16 cellular contexts compared by ENCODE assay signal in genomic region chr9:78921341-78921740, GRCh38.
"Had no signal": no experiment of that assay in that cellular context is flagged by ENCODE, and none has a peak within 500 bp of the region (broad histone marks: within the 10 kb centered on the region; RNA-seq: fewer than 3 reads in every experiment).

No MANE protein-coding gene starts in this region.

- H3K27me3 ChIP-seq: sigmoid colon had no signal

- H3K4me1 ChIP-seq: prostate gland, sigmoid colon had no signal

- H3K27ac ChIP-seq: prostate gland, sigmoid colon had no signal

- H3K4me3 ChIP-seq: lung, prostate gland, sigmoid colon had no signal

- H3K9me3 ChIP-seq: prostate gland, sigmoid colon had no signal

- H3K36me3 ChIP-seq: prostate gland, sigmoid colon had no signal

- DNase-seq: activated CD4-positive, alpha-beta T cell treated with anti-CD3 and anti-CD28 coated beads, Interleukin-2, amount 50 U/mL, for 1 hour; activated naive CD4-positive, alpha-beta T cell treated with anti-CD3 and anti-CD28 coated beads for 36 hours; activated T-cell treated with anti-CD3 and anti-CD28 coated beads for 4 hours; central memory CD4-positive, alpha-beta T cell; cortex of kidney; effector memory CD8-positive, alpha-beta T cell; erythroblast; left colon; natural killer cell; nucleus accumbens; sigmoid colon; stimulated activated CD4-positive, alpha-beta T cell treated with anti-CD3 and anti-CD28 coated beads, Interleukin-2, amount 100 ng/mL, for 48 hours; stimulated activated naive CD4-positive, alpha-beta T cell treated with Interleukin-2 at 50 U/mL for 16 hours; T-helper 2 cell had no signal
